ENCODE assay signal across 17 cellular contexts in genomic region chr6:107849325-107849724, GRCh38. TPM values are rescaled to one million over a fixed set of nuclear protein-coding genes. Genes with fewer than 3 reads are reported as not detected.
DNase-seq lines count a peak whose midpoint lies in the region; ATAC-seq and TF ChIP-seq lines count a peak whose summit lies in the region.
"Had no signal": no experiment of that assay in that cellular context is flagged by ENCODE, and none has a peak within 500 bp of the region (broad histone marks: within the 10 kb centered on the region; RNA-seq: fewer than 3 reads in every experiment).

No MANE protein-coding gene starts in this region.

- DNase-seq in activated CD4-positive, alpha-beta T cell treated with anti-CD3 and anti-CD28 coated beads, Interleukin-2, amount 10 ng/mL, durations not matched to agents 24 days and 14 days, result peak; percentile 53
- no peak for DNase-seq in activated CD4-positive, alpha-beta T cell treated with anti-CD3 and anti-CD28 coated beads for 1 hour
- DNase-seq in naive thymus-derived CD4-positive, alpha-beta T cell, result no peak
- DNase-seq in LoVo (ENCODE audit: low spot score), result no peak
- DNase-seq in PC-9, result no peak
- no peak for DNase-seq in MCF 10A (ENCODE audit: unreplicated experiment)
- DNase-seq: 8988T; AML-193; CD4-positive, alpha-beta memory T cell; COR-L47; DMS53; GF-D8; HCEC 1CT had no signal

- no peak overlapping the region for H2AFZ ChIP-seq in PC-9

- no peaks in the 10 kb centered on the region for H3K27me3 ChIP-seq in naive thymus-derived CD4-positive, alpha-beta T cell (ENCODE audit: control insufficient read depth in 2 of 2, insufficient read depth in 2 of 2, low read length in 2 of 2)
- no peaks in the 10 kb centered on the region for H3K27me3 ChIP-seq in PC-9 (ENCODE audit: insufficient read depth, low read depth)

- BruUV-seq in PC-9 (replicated peaks; lab: Mats Ljungman, UMichigan) (no TSS peak), MCF 10A (replicated peaks; lab: Mats Ljungman, UMichigan) (no TSS peak)

- H3K36me3 Mint-ChIP-seq in activated CD4-positive, alpha-beta T cell treated with anti-CD3 and anti-CD28 coated beads, Interleukin-2, amount 10 ng/mL, durations not matched to agents 24 days and 14 days (ENCODE audit: low read depth), result no peaks in the 10 kb centered on the region
- H3K36me3 Mint-ChIP-seq in naive thymus-derived CD4-positive, alpha-beta T cell, result peaks cover 0 to 3% (median 0%) of the 10 kb centered on the region in 5 donors
- no peaks in the 10 kb centered on the region for H3K36me3 Mint-ChIP-seq in MCF 10A (ENCODE audit: insufficient read depth, unreplicated experiment)
- H3K36me3 Mint-ChIP-seq: CD4-positive, alpha-beta memory T cell had no signal

- H3K4me1 Mint-ChIP-seq in activated CD4-positive, alpha-beta T cell treated with anti-CD3 and anti-CD28 coated beads, Interleukin-2, amount 10 ng/mL, durations not matched to agents 24 days and 14 days, result peaks cover 16% of the 10 kb centered on the region
- peaks cover 0 to 41% (median 21%) of the 10 kb centered on the region in 7 donors for H3K4me1 Mint-ChIP-seq in naive thymus-derived CD4-positive, alpha-beta T cell
- no peaks in the 10 kb centered on the region for H3K4me1 Mint-ChIP-seq in MCF 10A (ENCODE audit: insufficient read depth, unreplicated experiment)

- H3K9me3 ChIP-seq in HEK293 (ENCODE audit: control insufficient read depth, insufficient read depth, low read depth, low read length) (no peaks in the 10 kb centered on the region), PC-9 (ENCODE audit: insufficient read depth, low read depth) (no peaks in the 10 kb centered on the region)
- H3K9me3 ChIP-seq in naive thymus-derived CD4-positive, alpha-beta T cell (ENCODE audit: control insufficient read depth in 2 of 3, low read length in 3 of 3), result no peaks in the 10 kb centered on the region
- H3K9me3 ChIP-seq: BLaER1 treated with 17β-estradiol and CSF1 and Interleukin-3, amounts not matched to agents 10 nM and 100 nM had no signal

- no peaks in the 10 kb centered on the region for H3K4me1 ChIP-seq in HEK293 (ENCODE audit: control insufficient read depth, insufficient read depth, low read length)
- peaks cover 0 to 13% of the 10 kb centered on the region in 2 donors for H3K4me1 ChIP-seq in naive thymus-derived CD4-positive, alpha-beta T cell (ENCODE audit: control insufficient read depth in 2 of 2, insufficient read depth in 2 of 2, low read length in 2 of 2)
- no peaks in the 10 kb centered on the region for H3K4me1 ChIP-seq in PC-9 (replicated peaks; ENCODE audit: insufficient read depth)

- no peak overlapping the region for H3K4me3 Mint-ChIP-seq in activated CD4-positive, alpha-beta T cell treated with anti-CD3 and anti-CD28 coated beads, Interleukin-2, amount 10 ng/mL, durations not matched to agents 24 days and 14 days
- H3K4me3 Mint-ChIP-seq in naive thymus-derived CD4-positive, alpha-beta T cell, result peak overlapping the region in 6 of 10 donors; percentile 10 to 88 (median 42)
- H3K4me3 Mint-ChIP-seq in MCF 10A (ENCODE audit: unreplicated experiment), result no peak overlapping the region

- no peaks in the 10 kb centered on the region for H3F3A ChIP-seq in PC-9 (ENCODE audit: insufficient read depth, low read depth)

- POLR2A ChIA-PET in HEK293 (lab: Yijun Ruan, JAX) (interaction anchor here (1.1 kb wide), 1 partner anchor 109 kb away, joined by 5 read pairs; the partner anchor contains the start of gene SEC63), PC-9 (lab: Charles Lee; ENCODE audit: unreplicated experiment) (no interaction called here), MCF 10A (lab: Yijun Ruan, JAX) (interaction anchor here (0.6 to 1.2 kb wide), 2 partner anchors 28 to 176 kb away, joined by 3 to 6 read pairs; no protein-coding TSS in a partner anchor)
- POLR2A ChIA-PET in naive thymus-derived CD4-positive, alpha-beta T cell (lab: Charles Lee), result interaction anchor here (1.0 to 6.1 kb wide), 4 partner anchors 27 to 120 kb away, joined by 4 to 89 read pairs (median 40); partner anchors contain the start of gene SCML4

- no peaks in the 10 kb centered on the region for H3K79me2 ChIP-seq in PC-9 (ENCODE audit: low read depth)

- H3K27ac ChIP-seq in HEK293 (ENCODE audit: extremely low read depth, low read depth, low read length) (no peak overlapping the region), PC-9 (no peak overlapping the region)
- no peak overlapping the region for H3K27ac ChIP-seq in naive thymus-derived CD4-positive, alpha-beta T cell (ENCODE audit: low read depth, low read length)
- H3K27ac ChIP-seq: HL-60 had no signal

- H3K36me3 ChIP-seq in HEK293 (ENCODE audit: control insufficient read depth in 2 of 2, insufficient read depth in 1 of 2, low read length in 2 of 2), result no peaks in the 10 kb centered on the region
- H3K36me3 ChIP-seq in naive thymus-derived CD4-positive, alpha-beta T cell (ENCODE audit: control insufficient read depth in 2 of 3, insufficient read depth in 3 of 3, low read length in 3 of 3), result no peaks in the 10 kb centered on the region
- H3K36me3 ChIP-seq in PC-9 (ENCODE audit: low read depth), result no peaks in the 10 kb centered on the region
- H3K36me3 ChIP-seq: BLaER1 treated with 17β-estradiol and CSF1 and Interleukin-3, amounts not matched to agents 10 nM and 100 nM had no signal

- no peaks in the 10 kb centered on the region for H3K9me3 Mint-ChIP-seq in activated CD4-positive, alpha-beta T cell treated with anti-CD3 and anti-CD28 coated beads, Interleukin-2, amount 10 ng/mL, durations not matched to agents 24 days and 14 days
- no peaks in the 10 kb centered on the region for H3K9me3 Mint-ChIP-seq in naive thymus-derived CD4-positive, alpha-beta T cell
- H3K9me3 Mint-ChIP-seq in MCF 10A (ENCODE audit: unreplicated experiment), result no peaks in the 10 kb centered on the region
- H3K9me3 Mint-ChIP-seq: CD4-positive, alpha-beta memory T cell had no signal

- peaks cover 6% of the 10 kb centered on the region for H3K27me3 Mint-ChIP-seq in activated CD4-positive, alpha-beta T cell treated with anti-CD3 and anti-CD28 coated beads, Interleukin-2, amount 10 ng/mL, durations not matched to agents 24 days and 14 days
- peaks cover 0 to 7% (median 0%) of the 10 kb centered on the region in 5 donors for H3K27me3 Mint-ChIP-seq in naive thymus-derived CD4-positive, alpha-beta T cell
- H3K27me3 Mint-ChIP-seq in MCF 10A (ENCODE audit: insufficient read depth, unreplicated experiment), result no peaks in the 10 kb centered on the region
- H3K27me3 Mint-ChIP-seq: CD4-positive, alpha-beta memory T cell had no signal

- H4K20me1 ChIP-seq in PC-9 (ENCODE audit: insufficient read depth), result no peaks in the 10 kb centered on the region
- H4K20me1 ChIP-seq: BLaER1 treated with 17β-estradiol and CSF1 and Interleukin-3, amounts not matched to agents 10 nM and 100 nM had no signal

- CTCF ChIA-PET in HEK293 (lab: Yijun Ruan, JAX), result interaction anchor here (0.6 to 3.4 kb wide), 28 partner anchors 8 to 720 kb away, joined by 3 to 49 read pairs (median 6); partner anchors contain the start of gene SCML4
- CTCF ChIA-PET in naive thymus-derived CD4-positive, alpha-beta T cell (lab: Charles Lee), result interaction anchor here (0.9 to 4.4 kb wide), 15 partner anchors 9 to 173 kb away, joined by 3 to 128 read pairs (median 21); partner anchors contain the start of gene SCML4
- CTCF ChIA-PET in PC-9 (lab: Charles Lee), result no interaction called here
- CTCF ChIA-PET in MCF 10A (lab: Yijun Ruan, JAX), result interaction anchor here (0.6 to 4.2 kb wide), 29 partner anchors 13 to 670 kb away, joined by 3 to 80 read pairs (median 6); partner anchors contain the start of gene SCML4

- no peak overlapping the region for H3K27ac Mint-ChIP-seq in activated CD4-positive, alpha-beta T cell treated with anti-CD3 and anti-CD28 coated beads, Interleukin-2, amount 10 ng/mL, durations not matched to agents 24 days and 14 days
- peak overlapping the region in 4 of 9 donors; percentile 35 to 72 (median 46) for H3K27ac Mint-ChIP-seq in naive thymus-derived CD4-positive, alpha-beta T cell
- H3K27ac Mint-ChIP-seq in MCF 10A (ENCODE audit: low read depth, unreplicated experiment), result no peak overlapping the region

- H3K4me3 ChIP-seq in HEK293 (ENCODE audit: low read depth, low read length) (no peak overlapping the region), PC-9 (no peak overlapping the region)
- no peak overlapping the region for H3K4me3 ChIP-seq in naive thymus-derived CD4-positive, alpha-beta T cell (ENCODE audit: low read length)

- no peak for ATAC-seq in naive thymus-derived CD4-positive, alpha-beta T cell

- H3K4me2 ChIP-seq in PC-9, result no peak overlapping the region

- TF ChIP-seq CTCF in HEK293 (tag by site-specific recombination; IDR thresholded peaks at IDR 0.05) (no peak), PC-9 (conservative IDR thresholded peaks at IDR 0.05) (no peak), MCF 10A (IDR thresholded peaks at IDR 0.05; ENCODE audit: unreplicated experiment) (no peak)

- H3K9me2 ChIP-seq in PC-9 (ENCODE audit: insufficient read depth), result no peaks in the 10 kb centered on the region

- intact Hi-C loops in activated CD4-positive, alpha-beta T cell treated with anti-CD3 and anti-CD28 coated beads, Interleukin-2, amount 10 ng/mL, durations not matched to agents 24 days and 14 days (cut with micrococcal nuclease), result no loop called here
- intact Hi-C loops in naive thymus-derived CD4-positive, alpha-beta T cell (cut with micrococcal nuclease), result loop anchor here in 1 of 2 donors (2.0 to 5.0 kb wide), 3 partner anchors 17 to 132 kb away; no protein-coding TSS in a partner anchor
- intact Hi-C loops in PC-9 (cut with micrococcal nuclease; ENCODE audit: unreplicated experiment), result loop anchor here (5.0 kb wide), 1 partner anchor 1512 kb away; no protein-coding TSS in a partner anchor
- intact Hi-C loops in MCF 10A (cut with micrococcal nuclease), result loop anchor here (2.0 kb wide), 1 partner anchor 49 kb away; no protein-coding TSS in a partner anchor

TF ChIP-seq in HEK293, 187 proteins besides CTCF, POLR2A, EP300 and RAD21:
- no peak for TF ChIP-seq MEIS1 (CRISPR knock-in tag; IDR thresholded peaks at IDR 0.05; ENCODE audit: borderline replicate concordance)
- TF ChIP-seq ZNF10 (tag by site-specific recombination; IDR thresholded peaks at IDR 0.05), result peak; percentile 74; the same call in 1 of the 2 replicates

RNA-seq across cellular contexts. Expression of gene SCML4, which starts 25.2 kb away (rescaled TPM):
- 2.0 and 2.7 TPM in 2 replicates for total RNA-seq in activated CD4-positive, alpha-beta T cell treated with anti-CD3 and anti-CD28 coated beads, Interleukin-2, amount 10 ng/mL, durations not matched to agents 24 days and 14 days
- 10 to 100 TPM; 20.3 to 95.8 (median 63.3) TPM for total RNA-seq in naive thymus-derived CD4-positive, alpha-beta T cell
- 100 to 1,000 TPM in 1 of 2 donors, 10 to 100 TPM in 1; 66.1 to 108 TPM for polyA plus RNA-seq in naive thymus-derived CD4-positive, alpha-beta T cell
- total RNA-seq in PC-9 (2021) (not detected in 2 replicates), MCF 10A (2022) (not detected in 2 replicates)
- total RNA-seq: H4 had no signal

Comparison
In these comparisons a context has a peak if more than half of its experiments do, and no peak if none do; other contexts are left out.
1. H3K4me3 Mint-ChIP-seq: peak in naive thymus-derived CD4-positive, alpha-beta T cell (6 of 10); none in activated CD4-positive, alpha-beta T cell treated with anti-CD3 and anti-CD28 coated beads, Interleukin-2, amount 10 ng/mL, durations not matched to agents 24 days and 14 days (single experiment) and MCF 10A (single experiment).